8 cellular contexts compared by ENCODE assay signal in genomic region chr7:103073989-103074518, GRCh38.
A peak's percentile ranks its signal among the peaks of the same experiment; 100 is the strongest.
DNase-seq lines count a peak whose midpoint lies in the region; ATAC-seq and TF ChIP-seq lines count a peak whose summit lies in the region.

No MANE protein-coding gene starts in this region.

- H3K27ac ChIP-seq in duodenal mucosa (ENCODE audit: low read depth, low read length), result peak overlapping the region; percentile 90

- H3K9me3 Mint-ChIP-seq in nephron, result no peaks in the 10 kb centered on the region

- no peak for ATAC-seq in HG03460 (IDR thresholded peaks at IDR 0.05; ENCODE audit: unreplicated experiment)

- no peaks in the 10 kb centered on the region for H3K27me3 ChIP-seq in duodenal mucosa (ENCODE audit: control insufficient read depth in 1 of 2, insufficient read depth in 2 of 2, low read length in 2 of 2)

- H3K36me3 Mint-ChIP-seq in nephron (ENCODE audit: low read depth), result peaks cover 5% of the 10 kb centered on the region

- H3K27ac Mint-ChIP-seq in nephron, result peak overlapping the region; percentile 77 to 91 (median 90)

- no peak for TF ChIP-seq CTCF in GM12865 (IDR thresholded peaks at IDR 0.05; ENCODE audit: insufficient read depth, low read depth, low read length, missing control alignments)
- TF ChIP-seq CTCF in nephron (IDR thresholded peaks at IDR 0.05; ENCODE audit: unreplicated experiment in 3 of 3), result no peak

- no peak for DNase-seq in GM12865 (ENCODE audit: low read depth)
- DNase-seq in NCI-H510A (lab: John Stamatoyannopoulos, UW), result peak; percentile 2
- DNase-seq in 8988T, result no peak
- no peak for DNase-seq in activated gamma-delta T cell treated with Interleukin-2 at 50 U/mL for 16 hours
- no peak for DNase-seq in SIG-M5 (lab: John Stamatoyannopoulos, UW)

- peak overlapping the region; percentile 89 to 93 (median 90) for H3K4me3 Mint-ChIP-seq in nephron

- no peaks in the 10 kb centered on the region for H3K9me3 ChIP-seq in duodenal mucosa (ENCODE audit: control insufficient read depth in 1 of 2, low read length in 2 of 2)

- peak overlapping the region; percentile 41 to 81 for H3K9ac ChIP-seq in duodenal mucosa (ENCODE audit: low read depth in 1 of 2, low read length in 2 of 2)

- peak overlapping the region; percentile 73 for H3K4me3 ChIP-seq in GM12865 (ENCODE audit: low read depth, low read length)
- H3K4me3 ChIP-seq in duodenal mucosa (ENCODE audit: low read depth in 1 of 2, low read length in 2 of 2), result peak overlapping the region; percentile 97 to 99

- peaks cover 18% of the 10 kb centered on the region for H3K4me1 Mint-ChIP-seq in nephron

- H3K4me1 ChIP-seq in duodenal mucosa (ENCODE audit: control insufficient read depth in 1 of 2, insufficient read depth in 2 of 2, low read length in 2 of 2), result peaks cover 16% of the 10 kb centered on the region in 2 donors

- H3K36me3 ChIP-seq in duodenal mucosa (ENCODE audit: control insufficient read depth in 1 of 2, insufficient read depth in 2 of 2, low read length in 2 of 2), result no peaks in the 10 kb centered on the region

- no peaks in the 10 kb centered on the region for H3K27me3 Mint-ChIP-seq in nephron (ENCODE audit: low read depth)
